In the genomic region with DNA sequence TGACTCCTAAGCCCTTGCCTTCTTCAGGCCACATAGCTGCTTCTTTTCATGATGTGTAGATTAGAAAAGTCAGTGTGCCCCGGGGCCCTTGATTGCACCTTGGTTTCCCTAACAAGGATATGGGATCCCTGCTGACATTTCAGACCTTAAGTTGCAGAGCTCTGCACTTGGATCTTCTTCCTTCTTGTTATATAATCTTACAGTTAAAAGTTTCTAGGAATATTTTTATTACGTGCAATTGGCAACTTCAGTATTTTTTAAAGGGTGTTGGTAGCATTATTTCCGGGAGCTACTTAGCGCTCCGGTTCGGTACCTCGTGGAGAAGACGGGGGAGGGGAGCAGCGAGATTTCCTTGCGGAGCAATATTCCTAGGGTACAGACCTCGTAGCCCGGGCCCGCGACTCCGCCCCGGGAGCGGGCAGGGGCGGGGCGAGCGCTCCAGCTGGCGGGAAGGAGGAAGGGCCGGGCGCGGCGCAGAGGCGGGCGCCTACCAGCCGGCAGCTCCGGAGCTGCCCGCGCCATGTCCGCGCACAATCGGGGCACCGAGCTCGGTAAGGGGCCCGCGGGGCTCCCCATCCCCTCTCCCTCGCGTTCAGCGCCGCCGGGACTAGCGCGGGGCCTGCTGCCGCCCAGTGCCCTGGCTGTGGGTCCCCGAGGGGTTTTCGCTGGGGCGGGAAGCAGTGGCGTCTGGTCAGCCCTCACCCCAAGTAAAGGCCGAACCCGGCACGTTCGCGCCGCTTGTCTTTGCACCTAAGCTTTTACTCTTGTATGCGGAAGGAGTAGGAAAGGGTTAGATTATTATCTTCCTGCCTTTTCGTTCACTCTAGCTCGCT, we compare ENCODE assay signal across 1 cellular context.
TF ChIP-seq lines count a peak whose summit lies in the region.

TSS of gene DERA (plus strand) at position 469 of the 833 bp plus-strand sequence. CDS start at position 521, 52 bp downstream.

TF ChIP-seq in H1, 55 proteins besides CTCF, POLR2A, EP300 and RAD21:
- TF ChIP-seq ASH2L (IDR thresholded peaks at IDR 0.05; ENCODE audit: low read length) (peak; percentile 85), NANOG (IDR thresholded peaks at IDR 0.05; ENCODE audit: insufficient read depth, low read depth, low read length, poor library complexity, severe bottlenecking) (peak; percentile 48), MAX (IDR thresholded peaks at IDR 0.05) (peak; percentile 56; the same call in 1 of the 2 replicates), POLR2AphosphoS5 (IDR thresholded peaks at IDR 0.05; ENCODE audit: low read depth, low read length) (peak; percentile 77), CTBP2 (IDR thresholded peaks at IDR 0.05; ENCODE audit: borderline replicate concordance, insufficient read depth, insufficient read length, low read length) (no peak), YY1 (IDR thresholded peaks at IDR 0.05; ENCODE audit: low read depth, low read length) (peak; percentile 61; the same call in 1 of the 2 replicates), SRF (IDR thresholded peaks at IDR 0.05; ENCODE audit: low read depth, low read length) (no peak), BACH1 (IDR thresholded peaks at IDR 0.05; ENCODE audit: low read length) (no peak), PHF8 (conservative IDR thresholded peaks at IDR 0.05; ENCODE audit: low read depth, low read length) (peak; percentile 93), TCF12 (IDR thresholded peaks at IDR 0.05; ENCODE audit: low read depth, low read length) (0 out of 2 replicates have a peak, but pooled peaks have one; percentile 19), MAFK (IDR thresholded peaks at IDR 0.05; ENCODE audit: low read depth, low read length) (no peak), TBP (IDR thresholded peaks at IDR 0.05; ENCODE audit: low read depth, low read length) (peak; percentile 71), RNF2 (IDR thresholded peaks at IDR 0.05; ENCODE audit: borderline replicate concordance, low read depth, low read length, missing control alignments, poor library complexity, severe bottlenecking) (no peak), RBBP5 (IDR thresholded peaks at IDR 0.05; ENCODE audit: borderline replicate concordance, low read depth, low read length) (peak; percentile 88), TAF7 (optimal IDR thresholded peaks at IDR 0.05; ENCODE audit: borderline replicate concordance, low read depth, low read length) (peak; percentile 73), KDM4A (IDR thresholded peaks at IDR 0.05; ENCODE audit: low read depth, low read length, severe bottlenecking) (peak; percentile 68), TAF1 (IDR thresholded peaks at IDR 0.05; ENCODE audit: low read depth, low read length) (peak; percentile 83)
- TF ChIP-seq, protein P1, sequence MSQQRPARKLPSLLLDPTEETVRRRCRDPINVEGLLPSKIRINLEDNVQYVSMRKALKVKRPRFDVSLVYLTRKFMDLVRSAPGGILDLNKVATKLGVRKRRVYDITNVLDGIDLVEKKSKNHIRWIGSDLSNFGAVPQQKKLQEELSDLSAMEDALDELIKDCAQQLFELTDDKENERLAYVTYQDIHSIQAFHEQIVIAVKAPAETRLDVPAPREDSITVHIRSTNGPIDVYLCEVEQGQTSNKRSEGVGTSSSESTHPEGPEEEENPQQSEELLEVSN (IDR thresholded peaks at IDR 0.05): 0 out of 2 replicates have a peak, but pooled peaks have one; percentile 23
